22 cellular contexts compared by ENCODE assay signal in genomic region chr17:8063761-8064589, GRCh38. TPM values are rescaled to one million over a fixed set of nuclear protein-coding genes. Genes with fewer than 3 reads are reported as not detected.
A peak's percentile ranks its signal among the peaks of the same experiment; 100 is the strongest.
DNase-seq lines count a peak whose midpoint lies in the region; ATAC-seq and TF ChIP-seq lines count a peak whose summit lies in the region.
"Had no signal": no experiment of that assay in that cellular context is flagged by ENCODE, and none has a peak within 500 bp of the region (broad histone marks: within the 10 kb centered on the region; RNA-seq: fewer than 3 reads in every experiment).

No MANE protein-coding gene starts in this region.

- intact Hi-C loops in Right ventricle myocardium inferior (cut with DNase I) (no loop called here), left ventricle myocardium superior (cut with micrococcal nuclease) (no loop called here), transverse colon (cut with DNase I; ENCODE audit: low total_unique reads) (no loop called here)

- ATAC-seq in Right ventricle myocardium inferior = no peak
- ATAC-seq in left ventricle myocardium superior = no peak
- ATAC-seq: activated CD4-positive, alpha-beta T cell treated with anti-CD3 and anti-CD28 coated beads for 36 hours; heart left ventricle; PC-3 had no signal

- H3K9me3 ChIP-seq in iPS-20b (ENCODE audit: insufficient read depth, low read depth, low read length) = no peaks in the 10 kb centered on the region
- H3K9me3 ChIP-seq in transverse colon = no peaks in the 10 kb centered on the region
- H3K9me3 ChIP-seq: heart left ventricle, stomach had no signal

- no peak overlapping the region for H3K9ac ChIP-seq in iPS-20b (ENCODE audit: low read depth, low read length)

- H3K36me3 ChIP-seq in iPS-20b (ENCODE audit: insufficient read depth, low read depth, low read length) (no peaks in the 10 kb centered on the region), transverse colon (no peaks in the 10 kb centered on the region), brain microvascular endothelial cell (replicated peaks) (no peaks in the 10 kb centered on the region)
- H3K36me3 ChIP-seq: heart left ventricle, stomach had no signal

- H3K4me3 ChIP-seq in iPS-20b (ENCODE audit: low read length) (peak overlapping the region; percentile 44), transverse colon (peak overlapping the region in 3 of 4 donors; percentile 26 to 50 (median 33)), brain microvascular endothelial cell (ENCODE audit: low read depth, low read length) (no peak overlapping the region)
- H3K4me3 ChIP-seq: heart left ventricle, stomach had no signal

- in situ Hi-C loops in transverse colon (cut with MboI; ENCODE audit: low pct_ligation_motif_present in 1 of 4, low pct_unique_long_range_greater_than_20kb in 1 of 4, low sequenced_read_pairs in 3 of 4) = loop anchor here in 1 of 4 donors (10.0 kb wide), 1 partner anchor 51 kb away; the partner anchor contains the start of gene ALOXE3
- in situ Hi-C loops in brain microvascular endothelial cell (cut with HindIII; ENCODE audit: low pct_ligation_motif_present, low sequenced_read_pairs) = no loop called here

- H3K27me3 ChIP-seq in iPS-20b (ENCODE audit: insufficient read depth, low read length) (peaks cover 84% of the 10 kb centered on the region), transverse colon (peaks cover 56% of the 10 kb centered on the region), brain microvascular endothelial cell (replicated peaks) (peaks cover 54% of the 10 kb centered on the region)

- peaks cover 26% of the 10 kb centered on the region for H3K4me1 ChIP-seq in iPS-20b (ENCODE audit: insufficient read depth, low read length)
- peaks cover 1 to 21% (median 19%) of the 10 kb centered on the region in 4 donors for H3K4me1 ChIP-seq in transverse colon

- WGBS in transverse colon (ENCODE audit: low coverage in 1 of 2), 2 donors = 21 to 24% methylated on average over 8 to 14 of the region's 29 CpGs

- TF ChIP-seq EP300 in transverse colon (IDR thresholded peaks at IDR 0.05; ENCODE audit: low read depth) = no peak

- no peak for TF ChIP-seq POLR2A in transverse colon (IDR thresholded peaks at IDR 0.05)

- H3K27ac ChIP-seq in iPS-20b (ENCODE audit: low read length) = no peak overlapping the region
- H3K27ac ChIP-seq in transverse colon = no peak overlapping the region
- no peak overlapping the region for H3K27ac ChIP-seq in brain microvascular endothelial cell
- H3K27ac ChIP-seq: heart left ventricle, stomach had no signal

- DNase-seq in Right ventricle myocardium inferior (ENCODE audit: missing footprints) (peak; percentile 13), left ventricle myocardium superior (no peak), transverse colon (no peak), brain microvascular endothelial cell (no peak)
- no peak for DNase-seq in activated CD4-positive, alpha-beta T cell treated with anti-CD3 and anti-CD28 coated beads, Interleukin-2, amount 50 U/mL, for 48 hours
- DNase-seq: activated CD4-positive, alpha-beta T cell treated with anti-CD3 and anti-CD28 coated beads for 36 hours; activated effector memory CD4-positive, alpha-beta T cell treated with Interleukin-2 at 50 U/mL for 16 hours; amygdala; C1 segment of cervical spinal cord; heart left ventricle; Karpas-422; NCI-H1092 treated with DMSO at 0.1 percent for 48 hours; NCI-H2081 treated with DMSO at 0.1 percent for 48 hours; NCI-H524; PC-3; right cardiac atrium; stomach had no signal

- TF ChIP-seq CTCF in transverse colon (IDR thresholded peaks at IDR 0.05) (no peak), brain microvascular endothelial cell (IDR thresholded peaks at IDR 0.05; ENCODE audit: low read depth, low read length, missing control alignments) (no peak)

RNA-seq across cellular contexts. Expression of gene ALOX12B, which starts 23.5 kb away (rescaled TPM):
- not detected for total RNA-seq in Right ventricle myocardium inferior
- not detected for total RNA-seq in left ventricle myocardium superior
- not detected for total RNA-seq in transverse colon
- total RNA-seq: cerebellum, heart left ventricle, mononuclear cell, stomach had no signal

RNA-seq across cellular contexts. Expression of gene ALOX15B, which starts 25.1 kb away (rescaled TPM):
- total RNA-seq in Right ventricle myocardium inferior (0.16 TPM), left ventricle myocardium superior (not detected), transverse colon (10 to 100 TPM in 1 of 4 donors, 1 to 10 TPM in 3; 3.3 to 44.4 (median 5.4) TPM)
- total RNA-seq: cerebellum, PC-3, urinary bladder had no signal

RNA-seq across cellular contexts. Expression of gene ALOXE3, which starts 54.3 kb away (rescaled TPM):
- total RNA-seq in Right ventricle myocardium inferior (not detected), left ventricle myocardium superior (not detected), transverse colon (under 1 TPM in 1 of 4 donors, not detected in 3; 0.79 TPM)
- total RNA-seq: heart left ventricle, right cardiac atrium, SK-MEL-5, stomach, urinary bladder had no signal

RNA-seq across cellular contexts. Expression of gene HES7, which starts 59.9 kb away (rescaled TPM):
- total RNA-seq in Right ventricle myocardium inferior = not detected
- not detected for total RNA-seq in left ventricle myocardium superior
- total RNA-seq in transverse colon = not detected
- total RNA-seq: mononuclear cell, PC-3, SK-MEL-5, stomach, urinary bladder had no signal
